Comparison of ENCODE assay signal across 15 cellular contexts in the genomic region with DNA sequence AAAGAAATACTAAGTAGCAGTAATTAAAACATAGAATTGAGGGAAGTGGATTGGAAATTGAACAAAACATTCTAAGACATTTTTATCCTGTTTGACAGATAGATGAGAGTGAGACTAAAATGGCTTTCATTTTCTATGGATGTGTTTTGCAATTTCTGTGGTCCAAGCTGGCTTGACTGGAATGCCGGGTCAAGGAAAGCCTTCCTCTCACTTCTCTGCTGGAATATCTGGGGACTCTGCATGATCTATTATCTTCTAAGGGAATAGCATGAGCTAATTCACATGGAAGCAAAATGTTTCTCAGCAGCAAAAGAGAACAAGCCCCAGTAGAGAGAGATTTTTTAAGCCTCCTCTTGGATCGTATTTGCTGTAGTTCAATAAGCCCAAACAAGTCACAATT.
"Had no signal": no experiment of that assay in that cellular context is flagged by ENCODE, and none has a peak within 500 bp of the region (broad histone marks: within the 10 kb centered on the region; RNA-seq: fewer than 3 reads in every experiment).

No MANE protein-coding gene starts in this region.

- H3K9me3 Mint-ChIP-seq: T-helper 1 cell treated with Interleukin-12 subunit alpha and Interleukin-12 subunit beta and Interleukin-4 antibody, amounts not matched to agents 30 μg/mL and 1 μg/mL, for 36 hours had no signal

- H3K27me3 ChIP-seq: adrenal gland, esophagus muscularis mucosa, sigmoid colon, testis had no signal

- H3K4me1 Mint-ChIP-seq: immature natural killer cell; natural killer cell; stimulated activated naive CD8-positive, alpha-beta T cell treated with anti-CD3 and anti-CD28 coated beads, Interleukin-15, amount 100 ng/mL, for 72 hours had no signal

- H3K27ac ChIP-seq: adrenal gland, esophagus muscularis mucosa, psoas muscle, sigmoid colon, testis had no signal

- H3K27ac Mint-ChIP-seq: immature natural killer cell; natural killer cell; stimulated activated naive CD8-positive, alpha-beta T cell treated with anti-CD3 and anti-CD28 coated beads, Interleukin-15, amount 100 ng/mL, for 72 hours; T-helper 1 cell treated with Interleukin-12 subunit alpha and Interleukin-12 subunit beta and Interleukin-4 antibody, amounts not matched to agents 30 μg/mL and 1 μg/mL, for 36 hours had no signal

- H3K4me3 ChIP-seq: adrenal gland, esophagus muscularis mucosa, psoas muscle, sigmoid colon, testis had no signal

- ATAC-seq: activated CD4-positive, CD25-positive, alpha-beta regulatory T cell treated with anti-CD3 and anti-CD28 coated beads, Interleukin-2, amount 50 U/mL, for 24 hours; natural killer cell; psoas muscle; stimulated activated naive CD8-positive, alpha-beta T cell treated with anti-CD3 and anti-CD28 coated beads, Interleukin-15, amount 100 ng/mL, for 72 hours had no signal

- H3K4me3 Mint-ChIP-seq: immature natural killer cell; natural killer cell; stimulated activated naive CD8-positive, alpha-beta T cell treated with anti-CD3 and anti-CD28 coated beads, Interleukin-15, amount 100 ng/mL, for 72 hours; T-helper 1 cell treated with Interleukin-12 subunit alpha and Interleukin-12 subunit beta and Interleukin-4 antibody, amounts not matched to agents 30 μg/mL and 1 μg/mL, for 36 hours had no signal

- H3K4me1 ChIP-seq: adrenal gland, esophagus muscularis mucosa, psoas muscle, sigmoid colon, testis had no signal

- H3K36me3 ChIP-seq: adrenal gland, esophagus muscularis mucosa, sigmoid colon had no signal

- H3K9me3 ChIP-seq: adrenal gland, esophagus muscularis mucosa, sigmoid colon, testis had no signal

- DNase-seq: activated naive CD4-positive, alpha-beta T cell treated with anti-CD3 and anti-CD28 coated beads, Interleukin-2, amount 50 U/mL, for 16 hours; adrenal gland; foreskin fibroblast; glutamatergic neuron; immature natural killer cell; natural killer cell; psoas muscle; sigmoid colon; stimulated activated CD4-positive, alpha-beta T cell treated with anti-CD3 and anti-CD28 coated beads, Interleukin-15, amount 100 ng/mL, for 24 hours; stimulated activated CD4-positive, alpha-beta T cell treated with anti-CD3 and anti-CD28 coated beads, Interleukin-4, amount 100 ng/mL, for 24 hours; stimulated activated naive CD8-positive, alpha-beta T cell treated with anti-CD3 and anti-CD28 coated beads, Interleukin-15, amount 100 ng/mL, for 72 hours; testis had no signal

- H3K27me3 Mint-ChIP-seq: stimulated activated naive CD8-positive, alpha-beta T cell treated with anti-CD3 and anti-CD28 coated beads, Interleukin-15, amount 100 ng/mL, for 72 hours had no signal

- H3K36me3 Mint-ChIP-seq: natural killer cell had no signal
